ENCODE assay signal across 8 cellular contexts in the genomic region with DNA sequence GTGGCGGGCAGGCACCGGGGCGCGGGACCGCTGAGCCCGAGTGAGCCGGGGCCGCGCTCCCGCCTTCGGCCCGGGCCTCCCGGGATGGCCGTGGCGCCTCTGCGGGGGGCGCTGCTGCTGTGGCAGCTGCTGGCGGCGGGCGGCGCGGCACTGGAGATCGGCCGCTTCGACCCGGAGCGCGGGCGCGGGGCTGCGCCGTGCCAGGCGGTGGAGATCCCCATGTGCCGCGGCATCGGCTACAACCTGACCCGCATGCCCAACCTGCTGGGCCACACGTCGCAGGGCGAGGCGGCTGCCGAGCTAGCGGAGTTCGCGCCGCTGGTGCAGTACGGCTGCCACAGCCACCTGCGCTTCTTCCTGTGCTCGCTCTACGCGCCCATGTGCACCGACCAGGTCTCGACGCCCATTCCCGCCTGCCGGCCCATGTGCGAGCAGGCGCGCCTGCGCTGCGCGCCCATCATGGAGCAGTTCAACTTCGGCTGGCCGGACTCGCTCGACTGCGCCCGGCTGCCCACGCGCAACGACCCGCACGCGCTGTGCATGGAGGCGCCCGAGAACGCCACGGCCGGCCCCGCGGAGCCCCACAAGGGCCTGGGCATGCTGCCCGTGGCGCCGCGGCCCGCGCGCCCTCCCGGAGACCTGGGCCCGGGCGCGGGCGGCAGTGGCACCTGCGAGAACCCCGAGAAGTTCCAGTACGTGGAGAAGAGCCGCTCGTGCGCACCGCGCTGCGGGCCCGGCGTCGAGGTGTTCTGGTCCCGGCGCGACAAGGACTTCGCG. TPM values are rescaled to one million over a fixed set of nuclear protein-coding genes. Genes with fewer than 3 reads are reported as not detected.
DNase-seq lines count a peak whose midpoint lies in the region; ATAC-seq and TF ChIP-seq lines count a peak whose summit lies in the region.

No MANE protein-coding gene starts in this region.

- H3K27ac ChIP-seq in dorsolateral prefrontal cortex (peak overlapping the region in 2 of 59 donors; percentile 13 to 22), skeletal muscle tissue (ENCODE audit: low read depth, low read length) (no peak overlapping the region)

- H3K9ac ChIP-seq in skeletal muscle tissue (ENCODE audit: low read depth in 1 of 3, low read length in 3 of 3), result peak overlapping the region in 1 of 3 donors; percentile 16

- DNase-seq in activated T-cell treated with anti-CD3 and anti-CD28 coated beads, Interleukin-2, amount 50 U/mL, for 72 hours, result peak; percentile 19 to 40
- DNase-seq in activated T-cell treated with anti-CD3 and anti-CD28 coated beads for 4 hours (no peak), dorsolateral prefrontal cortex (peak in 2 of 10 donors; percentile 39 to 52), posterior vena cava (ENCODE audit: low spot score) (no peak), left cardiac atrium (no peak)

- peaks cover 0 to 3% (median 2%) of the 10 kb centered on the region in 3 donors for H3K36me3 ChIP-seq in skeletal muscle tissue (ENCODE audit: control insufficient read depth in 3 of 3, insufficient read depth in 3 of 3, low read length in 3 of 3)

- no peaks in the 10 kb centered on the region for H3K9me3 Mint-ChIP-seq in activated T-cell treated with anti-CD3 and anti-CD28 coated beads, Interleukin-2, amount 50 U/mL, for 72 hours

- no peak overlapping the region for H3K27ac Mint-ChIP-seq in activated T-cell treated with anti-CD3 and anti-CD28 coated beads, Interleukin-2, amount 50 U/mL, for 72 hours

- TF ChIP-seq CTCF in dorsolateral prefrontal cortex (IDR thresholded peaks at IDR 0.05 in 54 of 56, conservative IDR thresholded peaks at IDR 0.05 in 2 of 56; ENCODE audit: low read depth in 1 of 56, partially characterized antibody in 56 of 56), result peak in 1 of 56 donors; percentile 0

- peaks cover 0 to 2% (median 0%) of the 10 kb centered on the region in 3 donors for H3K9me3 ChIP-seq in skeletal muscle tissue (ENCODE audit: control insufficient read depth in 3 of 3, low read length in 3 of 3)

- H3K4me1 ChIP-seq in skeletal muscle tissue (ENCODE audit: control insufficient read depth in 3 of 3, insufficient read depth in 3 of 3, low read length in 3 of 3), result peaks cover 7 to 27% (median 25%) of the 10 kb centered on the region in 3 donors

- H3K36me3 Mint-ChIP-seq in activated T-cell treated with anti-CD3 and anti-CD28 coated beads, Interleukin-2, amount 50 U/mL, for 72 hours (ENCODE audit: insufficient read depth in 2 of 2), result peaks cover 0 to 5% of the 10 kb centered on the region in 2 donors

- H3K27me3 Mint-ChIP-seq in activated T-cell treated with anti-CD3 and anti-CD28 coated beads, Interleukin-2, amount 50 U/mL, for 72 hours (ENCODE audit: low read depth), result peaks cover 7% of the 10 kb centered on the region

- H3K4me1 Mint-ChIP-seq in activated T-cell treated with anti-CD3 and anti-CD28 coated beads, Interleukin-2, amount 50 U/mL, for 72 hours (ENCODE audit: low read depth), result no peaks in the 10 kb centered on the region

- intact Hi-C loops in dorsolateral prefrontal cortex (cut with DNase I) (loop anchor here in 1 of 2 donors (5.0 kb wide), 1 partner anchor 92 kb away; no protein-coding TSS in a partner anchor), posterior vena cava (cut with DNase I) (no loop called here), left cardiac atrium (cut with DNase I) (no loop called here)

- peak overlapping the region; percentile 20 to 67 (median 50) for H3K4me3 ChIP-seq in dorsolateral prefrontal cortex
- H3K4me3 ChIP-seq in skeletal muscle tissue (ENCODE audit: low read length in 3 of 3), result peak overlapping the region; percentile 43 to 68 (median 63)

- ATAC-seq in activated T-cell treated with anti-CD3 and anti-CD28 coated beads, Interleukin-2, amount 50 U/mL, for 72 hours (replicated peaks in 1 of 2), result peak; percentile 27 to 37
- peak; percentile 16 for ATAC-seq in HG03457 (IDR thresholded peaks at IDR 0.05; ENCODE audit: unreplicated experiment)
- ATAC-seq in HG02623 (IDR thresholded peaks at IDR 0.05; ENCODE audit: unreplicated experiment), result no peak
- ATAC-seq in left cardiac atrium, result no peak

- H3K4me3 Mint-ChIP-seq in activated T-cell treated with anti-CD3 and anti-CD28 coated beads, Interleukin-2, amount 50 U/mL, for 72 hours, result peak overlapping the region; percentile 65 to 66

- peaks cover 0 to 2% (median 0%) of the 10 kb centered on the region in 45 donors for H3K27me3 ChIP-seq in dorsolateral prefrontal cortex
- no peaks in the 10 kb centered on the region for H3K27me3 ChIP-seq in skeletal muscle tissue (ENCODE audit: control insufficient read depth in 3 of 3, insufficient read depth in 3 of 3, low read length in 3 of 3)

RNA-seq across cellular contexts. Expression of gene FZD9, which starts 0.5 kb away (rescaled TPM):
- under 1 TPM; 0.14 to 0.29 TPM for total RNA-seq in activated T-cell treated with anti-CD3 and anti-CD28 coated beads, Interleukin-2, amount 50 U/mL, for 72 hours
- total RNA-seq in dorsolateral prefrontal cortex (10 to 100 TPM in 2 of 120 experiments, 1 to 10 TPM in 118; 1.1 to 15.0 (median 3.9) TPM), skeletal muscle tissue (13.0 TPM), posterior vena cava (under 1 TPM; 0.19 to 0.38 TPM), left cardiac atrium (under 1 TPM; 0.21 to 0.41 TPM)

Comparison
In these comparisons a context has a peak if more than half of its experiments do, and no peak if none do; other contexts are left out.
1. DNase-seq: peak in activated T-cell treated with anti-CD3 and anti-CD28 coated beads, Interleukin-2, amount 50 U/mL, for 72 hours (2 of 2); none in activated T-cell treated with anti-CD3 and anti-CD28 coated beads for 4 hours (single experiment), posterior vena cava (single experiment) and left cardiac atrium (single experiment).
2. ATAC-seq: peak in activated T-cell treated with anti-CD3 and anti-CD28 coated beads, Interleukin-2, amount 50 U/mL, for 72 hours (2 of 2) and HG03457 (single experiment); none in HG02623 (single experiment) and left cardiac atrium (0 of 2).